ENCODE assay signal across 9 cellular contexts in genomic region chr18:60372598-60372997, GRCh38. TPM values are rescaled to one million over a fixed set of nuclear protein-coding genes. Genes with fewer than 3 reads are reported as not detected.
DNase-seq lines count a peak whose midpoint lies in the region; ATAC-seq, FAIRE-seq and TF ChIP-seq lines count a peak whose summit lies in the region.
"Had no signal": no experiment of that assay in that cellular context is flagged by ENCODE, and none has a peak within 500 bp of the region (broad histone marks: within the 10 kb centered on the region; RNA-seq: fewer than 3 reads in every experiment).

MC4R (minus strand) TSS chr18:60372775; CDS start chr18:60372349, 426 bp downstream.

- no peak for ATAC-seq in GM21381 (IDR thresholded peaks at IDR 0.05; ENCODE audit: unreplicated experiment)
- no peak for ATAC-seq in GM18907 (IDR thresholded peaks at IDR 0.05; ENCODE audit: unreplicated experiment)

- FAIRE-seq in H54 (lab: Jason Lieb, UNC) = no peak

- DNase-seq in H54 (ENCODE audit: insufficient read length, low spot score) (peak; percentile 1), NCI-H510A (lab: John Stamatoyannopoulos, UW) (peak; percentile 87), epidermal melanocyte (ENCODE audit: insufficient read length, low spot score) (peak; percentile 49), non-pigmented ciliary epithelial cell (ENCODE audit: low read depth) (peak; percentile 57), posterior vena cava (ENCODE audit: low spot score) (no peak)
- no peak for DNase-seq in activated CD8-positive, alpha-beta memory T cell treated with anti-CD3 and anti-CD28 coated beads, Interleukin-2, amount 50 U/mL, for 4 hours

- intact Hi-C loops in posterior vena cava (cut with DNase I) = no loop called here

- no peak for TF ChIP-seq POLR2A in H54 (IDR thresholded peaks at IDR 0.05; ENCODE audit: low read depth, low read length)

RNA-seq across cellular contexts. Expression of gene MC4R, which starts in this region (rescaled TPM):
- total RNA-seq in posterior vena cava = not detected
- total RNA-seq: lung microvascular endothelial cell had no signal

Comparison
In these comparisons a context has a peak if more than half of its experiments do, and no peak if none do; other contexts are left out.
1. DNase-seq: peak in H54 (single experiment), NCI-H510A (single experiment), epidermal melanocyte (single experiment) and non-pigmented ciliary epithelial cell (single experiment); none in activated CD8-positive, alpha-beta memory T cell treated with anti-CD3 and anti-CD28 coated beads, Interleukin-2, amount 50 U/mL, for 4 hours (single experiment) and posterior vena cava (single experiment).